1 cellular context compared by ENCODE assay signal in the genomic region with DNA sequence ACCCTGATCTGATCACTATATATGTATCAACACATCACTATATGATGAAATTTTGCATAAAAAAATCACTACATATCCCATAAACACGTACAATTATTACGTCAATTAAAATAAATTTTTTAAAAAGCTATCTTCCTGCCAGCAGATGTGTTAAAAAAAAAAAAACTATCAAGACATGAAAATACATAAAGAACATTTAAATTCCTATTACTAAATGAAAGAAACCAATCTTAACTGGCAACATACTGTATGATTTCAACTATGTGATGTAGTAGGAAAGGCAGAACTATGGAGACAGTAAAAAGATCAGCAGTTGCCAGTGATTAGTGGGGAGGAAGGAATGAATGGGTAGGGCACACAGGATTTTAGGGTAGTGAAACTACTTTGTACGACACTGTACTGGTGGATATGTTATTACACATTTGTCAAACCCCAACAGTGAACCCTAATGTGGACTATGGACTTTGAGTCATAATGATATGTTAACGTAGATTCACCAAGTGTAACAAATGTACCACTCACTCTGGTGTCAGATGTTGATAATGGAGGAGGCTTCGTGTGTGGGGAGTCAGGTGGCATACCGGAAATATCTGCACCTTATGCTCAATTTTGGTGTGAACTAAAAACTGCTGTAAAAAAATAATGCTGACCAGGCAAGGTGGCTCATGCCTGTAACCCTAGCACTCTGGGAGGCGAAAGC.
TF ChIP-seq lines count a peak whose summit lies in the region.

No MANE protein-coding gene starts in this region.

TF ChIP-seq in HepG2, 621 proteins besides CTCF, POLR2A, EP300 and RAD21 (continued from another document and continues in another):
- TF ChIP-seq, protein P1, sequence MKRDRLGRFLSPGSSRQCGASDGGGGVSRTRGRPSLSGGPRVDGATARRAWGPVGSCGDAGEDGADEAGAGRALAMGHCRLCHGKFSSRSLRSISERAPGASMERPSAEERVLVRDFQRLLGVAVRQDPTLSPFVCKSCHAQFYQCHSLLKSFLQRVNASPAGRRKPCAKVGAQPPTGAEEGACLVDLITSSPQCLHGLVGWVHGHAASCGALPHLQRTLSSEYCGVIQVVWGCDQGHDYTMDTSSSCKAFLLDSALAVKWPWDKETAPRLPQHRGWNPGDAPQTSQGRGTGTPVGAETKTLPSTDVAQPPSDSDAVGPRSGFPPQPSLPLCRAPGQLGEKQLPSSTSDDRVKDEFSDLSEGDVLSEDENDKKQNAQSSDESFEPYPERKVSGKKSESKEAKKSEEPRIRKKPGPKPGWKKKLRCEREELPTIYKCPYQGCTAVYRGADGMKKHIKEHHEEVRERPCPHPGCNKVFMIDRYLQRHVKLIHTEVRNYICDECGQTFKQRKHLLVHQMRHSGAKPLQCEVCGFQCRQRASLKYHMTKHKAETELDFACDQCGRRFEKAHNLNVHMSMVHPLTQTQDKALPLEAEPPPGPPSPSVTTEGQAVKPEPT (CRISPR knock-in tag; IDR thresholded peaks at IDR 0.05; ENCODE audit: low read depth), result no peak
- no peak for TF ChIP-seq ZNF260 (CRISPR knock-in tag; IDR thresholded peaks at IDR 0.05; ENCODE audit: borderline replicate concordance, low read depth)
- TF ChIP-seq, protein P2, sequence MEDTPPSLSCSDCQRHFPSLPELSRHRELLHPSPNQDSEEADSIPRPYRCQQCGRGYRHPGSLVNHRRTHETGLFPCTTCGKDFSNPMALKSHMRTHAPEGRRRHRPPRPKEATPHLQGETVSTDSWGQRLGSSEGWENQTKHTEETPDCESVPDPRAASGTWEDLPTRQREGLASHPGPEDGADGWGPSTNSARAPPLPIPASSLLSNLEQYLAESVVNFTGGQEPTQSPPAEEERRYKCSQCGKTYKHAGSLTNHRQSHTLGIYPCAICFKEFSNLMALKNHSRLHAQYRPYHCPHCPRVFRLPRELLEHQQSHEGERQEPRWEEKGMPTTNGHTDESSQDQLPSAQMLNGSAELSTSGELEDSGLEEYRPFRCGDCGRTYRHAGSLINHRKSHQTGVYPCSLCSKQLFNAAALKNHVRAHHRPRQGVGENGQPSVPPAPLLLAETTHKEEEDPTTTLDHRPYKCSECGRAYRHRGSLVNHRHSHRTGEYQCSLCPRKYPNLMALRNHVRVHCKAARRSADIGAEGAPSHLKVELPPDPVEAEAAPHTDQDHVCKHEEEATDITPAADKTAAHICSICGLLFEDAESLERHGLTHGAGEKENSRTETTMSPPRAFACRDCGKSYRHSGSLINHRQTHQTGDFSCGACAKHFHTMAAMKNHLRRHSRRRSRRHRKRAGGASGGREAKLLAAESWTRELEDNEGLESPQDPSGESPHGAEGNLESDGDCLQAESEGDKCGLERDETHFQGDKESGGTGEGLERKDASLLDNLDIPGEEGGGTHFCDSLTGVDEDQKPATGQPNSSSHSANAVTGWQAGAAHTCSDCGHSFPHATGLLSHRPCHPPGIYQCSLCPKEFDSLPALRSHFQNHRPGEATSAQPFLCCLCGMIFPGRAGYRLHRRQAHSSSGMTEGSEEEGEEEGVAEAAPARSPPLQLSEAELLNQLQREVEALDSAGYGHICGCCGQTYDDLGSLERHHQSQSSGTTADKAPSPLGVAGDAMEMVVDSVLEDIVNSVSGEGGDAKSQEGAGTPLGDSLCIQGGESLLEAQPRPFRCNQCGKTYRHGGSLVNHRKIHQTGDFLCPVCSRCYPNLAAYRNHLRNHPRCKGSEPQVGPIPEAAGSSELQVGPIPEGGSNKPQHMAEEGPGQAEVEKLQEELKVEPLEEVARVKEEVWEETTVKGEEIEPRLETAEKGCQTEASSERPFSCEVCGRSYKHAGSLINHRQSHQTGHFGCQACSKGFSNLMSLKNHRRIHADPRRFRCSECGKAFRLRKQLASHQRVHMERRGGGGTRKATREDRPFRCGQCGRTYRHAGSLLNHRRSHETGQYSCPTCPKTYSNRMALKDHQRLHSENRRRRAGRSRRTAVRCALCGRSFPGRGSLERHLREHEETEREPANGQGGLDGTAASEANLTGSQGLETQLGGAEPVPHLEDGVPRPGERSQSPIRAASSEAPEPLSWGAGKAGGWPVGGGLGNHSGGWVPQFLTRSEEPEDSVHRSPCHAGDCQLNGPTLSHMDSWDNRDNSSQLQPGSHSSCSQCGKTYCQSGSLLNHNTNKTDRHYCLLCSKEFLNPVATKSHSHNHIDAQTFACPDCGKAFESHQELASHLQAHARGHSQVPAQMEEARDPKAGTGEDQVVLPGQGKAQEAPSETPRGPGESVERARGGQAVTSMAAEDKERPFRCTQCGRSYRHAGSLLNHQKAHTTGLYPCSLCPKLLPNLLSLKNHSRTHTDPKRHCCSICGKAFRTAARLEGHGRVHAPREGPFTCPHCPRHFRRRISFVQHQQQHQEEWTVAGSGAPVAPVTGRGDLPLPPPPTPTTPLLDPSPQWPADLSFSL (CRISPR knock-in tag; IDR thresholded peaks at IDR 0.05), result peak; percentile 40; the same call in 1 of the 2 replicates
- TF ChIP-seq, protein P3, sequence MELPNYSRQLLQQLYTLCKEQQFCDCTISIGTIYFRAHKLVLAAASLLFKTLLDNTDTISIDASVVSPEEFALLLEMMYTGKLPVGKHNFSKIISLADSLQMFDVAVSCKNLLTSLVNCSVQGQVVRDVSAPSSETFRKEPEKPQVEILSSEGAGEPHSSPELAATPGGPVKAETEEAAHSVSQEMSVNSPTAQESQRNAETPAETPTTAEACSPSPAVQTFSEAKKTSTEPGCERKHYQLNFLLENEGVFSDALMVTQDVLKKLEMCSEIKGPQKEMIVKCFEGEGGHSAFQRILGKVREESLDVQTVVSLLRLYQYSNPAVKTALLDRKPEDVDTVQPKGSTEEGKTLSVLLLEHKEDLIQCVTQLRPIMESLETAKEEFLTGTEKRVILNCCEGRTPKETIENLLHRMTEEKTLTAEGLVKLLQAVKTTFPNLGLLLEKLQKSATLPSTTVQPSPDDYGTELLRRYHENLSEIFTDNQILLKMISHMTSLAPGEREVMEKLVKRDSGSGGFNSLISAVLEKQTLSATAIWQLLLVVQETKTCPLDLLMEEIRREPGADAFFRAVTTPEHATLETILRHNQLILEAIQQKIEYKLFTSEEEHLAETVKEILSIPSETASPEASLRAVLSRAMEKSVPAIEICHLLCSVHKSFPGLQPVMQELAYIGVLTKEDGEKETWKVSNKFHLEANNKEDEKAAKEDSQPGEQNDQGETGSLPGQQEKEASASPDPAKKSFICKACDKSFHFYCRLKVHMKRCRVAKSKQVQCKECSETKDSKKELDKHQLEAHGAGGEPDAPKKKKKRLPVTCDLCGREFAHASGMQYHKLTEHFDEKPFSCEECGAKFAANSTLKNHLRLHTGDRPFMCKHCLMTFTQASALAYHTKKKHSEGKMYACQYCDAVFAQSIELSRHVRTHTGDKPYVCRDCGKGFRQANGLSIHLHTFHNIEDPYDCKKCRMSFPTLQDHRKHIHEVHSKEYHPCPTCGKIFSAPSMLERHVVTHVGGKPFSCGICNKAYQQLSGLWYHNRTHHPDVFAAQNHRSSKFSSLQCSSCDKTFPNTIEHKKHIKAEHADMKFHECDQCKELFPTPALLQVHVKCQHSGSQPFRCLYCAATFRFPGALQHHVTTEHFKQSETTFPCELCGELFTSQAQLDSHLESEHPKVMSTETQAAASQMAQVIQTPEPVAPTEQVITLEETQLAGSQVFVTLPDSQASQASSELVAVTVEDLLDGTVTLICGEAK (IDR thresholded peaks at IDR 0.05), result 0 out of 2 replicates have a peak, but pooled peaks have one; percentile 0
- TF ChIP-seq, protein P3 (CRISPR knock-in tag; IDR thresholded peaks at IDR 0.05), result no peak
- TF ChIP-seq HMG20B (CRISPR knock-in tag; conservative IDR thresholded peaks at IDR 0.05), result no peak
- no peak for TF ChIP-seq ZNF343 (CRISPR knock-in tag; IDR thresholded peaks at IDR 0.05)
- TF ChIP-seq ATF7 (IDR thresholded peaks at IDR 0.05), result no peak
- no peak for TF ChIP-seq ATF7 (CRISPR knock-in tag; IDR thresholded peaks at IDR 0.05)
- TF ChIP-seq, protein P4, sequence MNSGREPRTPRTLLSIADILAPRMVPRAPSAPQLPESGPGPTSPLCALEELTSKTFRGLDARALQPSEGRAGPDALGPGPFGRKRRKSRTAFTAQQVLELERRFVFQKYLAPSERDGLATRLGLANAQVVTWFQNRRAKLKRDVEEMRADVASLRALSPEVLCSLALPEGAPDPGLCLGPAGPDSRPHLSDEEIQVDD (CRISPR knock-in tag; IDR thresholded peaks at IDR 0.05; ENCODE audit: borderline replicate concordance), result no peak
- TF ChIP-seq ZNF333 (CRISPR knock-in tag; IDR thresholded peaks at IDR 0.05; ENCODE audit: borderline replicate concordance), result no peak
- no peak for TF ChIP-seq ZNF790 (CRISPR knock-in tag; IDR thresholded peaks at IDR 0.05; ENCODE audit: borderline replicate concordance)
- no peak for TF ChIP-seq U2AF2 (IDR thresholded peaks at IDR 0.05; ENCODE audit: low read depth, low read length)
- TF ChIP-seq MTF1 (CRISPR knock-in tag; IDR thresholded peaks at IDR 0.05), result no peak
- no peak for TF ChIP-seq ZFP90 (CRISPR knock-in tag; IDR thresholded peaks at IDR 0.05; ENCODE audit: borderline replicate concordance)
- 0 out of 2 replicates have a peak, but pooled peaks have one; percentile 58 for TF ChIP-seq ZNF335 (CRISPR knock-in tag; IDR thresholded peaks at IDR 0.05)
- TF ChIP-seq NFIC (IDR thresholded peaks at IDR 0.05; ENCODE audit: low read length), result no peak
- no peak for TF ChIP-seq ZNF512 (CRISPR knock-in tag; IDR thresholded peaks at IDR 0.05)
- TF ChIP-seq ZNF124 (CRISPR knock-in tag; IDR thresholded peaks at IDR 0.05), result no peak
- TF ChIP-seq ZNF20 (CRISPR knock-in tag; IDR thresholded peaks at IDR 0.05), result no peak
- TF ChIP-seq, protein P5, sequence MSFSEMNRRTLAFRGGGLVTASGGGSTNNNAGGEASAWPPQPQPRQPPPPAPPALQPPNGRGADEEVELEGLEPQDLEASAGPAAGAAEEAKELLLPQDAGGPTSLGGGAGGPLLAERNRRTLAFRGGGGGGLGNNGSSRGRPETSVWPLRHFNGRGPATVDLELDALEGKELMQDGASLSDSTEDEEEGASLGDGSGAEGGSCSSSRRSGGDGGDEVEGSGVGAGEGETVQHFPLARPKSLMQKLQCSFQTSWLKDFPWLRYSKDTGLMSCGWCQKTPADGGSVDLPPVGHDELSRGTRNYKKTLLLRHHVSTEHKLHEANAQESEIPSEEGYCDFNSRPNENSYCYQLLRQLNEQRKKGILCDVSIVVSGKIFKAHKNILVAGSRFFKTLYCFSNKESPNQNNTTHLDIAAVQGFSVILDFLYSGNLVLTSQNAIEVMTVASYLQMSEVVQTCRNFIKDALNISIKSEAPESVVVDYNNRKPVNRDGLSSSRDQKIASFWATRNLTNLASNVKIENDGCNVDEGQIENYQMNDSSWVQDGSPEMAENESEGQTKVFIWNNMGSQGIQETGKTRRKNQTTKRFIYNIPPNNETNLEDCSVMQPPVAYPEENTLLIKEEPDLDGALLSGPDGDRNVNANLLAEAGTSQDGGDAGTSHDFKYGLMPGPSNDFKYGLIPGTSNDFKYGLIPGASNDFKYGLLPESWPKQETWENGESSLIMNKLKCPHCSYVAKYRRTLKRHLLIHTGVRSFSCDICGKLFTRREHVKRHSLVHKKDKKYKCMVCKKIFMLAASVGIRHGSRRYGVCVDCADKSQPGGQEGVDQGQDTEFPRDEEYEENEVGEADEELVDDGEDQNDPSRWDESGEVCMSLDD (CRISPR knock-in tag; IDR thresholded peaks at IDR 0.05; ENCODE audit: borderline replicate concordance), result no peak
- TF ChIP-seq CEBPG (CRISPR knock-in tag; IDR thresholded peaks at IDR 0.05), result peak; percentile 49
- TF ChIP-seq NR2F2 (IDR thresholded peaks at IDR 0.05; ENCODE audit: borderline replicate concordance, low read depth), result no peak
- no peak for TF ChIP-seq HDAC6 (IDR thresholded peaks at IDR 0.05; ENCODE audit: low read depth, low read length)
- TF ChIP-seq, protein P6, sequence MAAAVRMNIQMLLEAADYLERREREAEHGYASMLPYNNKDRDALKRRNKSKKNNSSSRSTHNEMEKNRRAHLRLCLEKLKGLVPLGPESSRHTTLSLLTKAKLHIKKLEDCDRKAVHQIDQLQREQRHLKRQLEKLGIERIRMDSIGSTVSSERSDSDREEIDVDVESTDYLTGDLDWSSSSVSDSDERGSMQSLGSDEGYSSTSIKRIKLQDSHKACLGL (CRISPR knock-in tag; IDR thresholded peaks at IDR 0.05), result no peak
- TF ChIP-seq, protein P7, sequence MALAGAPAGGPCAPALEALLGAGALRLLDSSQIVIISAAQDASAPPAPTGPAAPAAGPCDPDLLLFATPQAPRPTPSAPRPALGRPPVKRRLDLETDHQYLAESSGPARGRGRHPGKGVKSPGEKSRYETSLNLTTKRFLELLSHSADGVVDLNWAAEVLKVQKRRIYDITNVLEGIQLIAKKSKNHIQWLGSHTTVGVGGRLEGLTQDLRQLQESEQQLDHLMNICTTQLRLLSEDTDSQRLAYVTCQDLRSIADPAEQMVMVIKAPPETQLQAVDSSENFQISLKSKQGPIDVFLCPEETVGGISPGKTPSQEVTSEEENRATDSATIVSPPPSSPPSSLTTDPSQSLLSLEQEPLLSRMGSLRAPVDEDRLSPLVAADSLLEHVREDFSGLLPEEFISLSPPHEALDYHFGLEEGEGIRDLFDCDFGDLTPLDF (CRISPR knock-in tag; IDR thresholded peaks at IDR 0.05), result no peak
- no peak for TF ChIP-seq NFE2 (CRISPR knock-in tag; IDR thresholded peaks at IDR 0.05)
